Comparison of ENCODE assay signal across 37 cellular contexts in the genomic region with DNA sequence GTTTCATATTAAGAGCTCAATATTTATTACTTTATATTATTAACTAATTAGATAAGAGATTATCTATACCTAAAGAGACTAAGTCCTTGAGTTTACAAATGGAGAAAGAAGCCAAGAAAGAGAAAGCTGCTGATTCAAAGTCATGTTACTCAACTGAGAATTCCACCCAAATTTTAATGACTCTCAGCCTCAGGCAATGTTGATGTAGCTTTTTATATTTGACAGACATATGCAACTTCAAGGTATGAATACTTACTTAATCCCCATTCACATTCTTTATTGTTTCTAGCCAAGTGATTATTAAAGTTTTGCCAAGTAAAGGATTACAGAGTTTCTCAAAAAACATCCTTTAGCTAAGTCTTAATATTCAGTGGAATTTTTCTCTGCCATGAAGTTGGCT.
"Had no signal": no experiment of that assay in that cellular context is flagged by ENCODE, and none has a peak within 500 bp of the region (broad histone marks: within the 10 kb centered on the region; RNA-seq: fewer than 3 reads in every experiment).

No MANE protein-coding gene starts in this region.

- H3K36me3 Mint-ChIP-seq: activated CD4-positive, alpha-beta memory T cell treated with anti-CD3 and anti-CD28 coated beads for 36 hours; activated naive CD4-positive, alpha-beta T cell treated with anti-CD3 and anti-CD28 coated beads, Interleukin-2, amount 50 U/mL, for 72 hours; activated naive CD8-positive, alpha-beta T cell treated with anti-CD3 and anti-CD28 coated beads for 36 hours had no signal

- H3K4me1 Mint-ChIP-seq: activated B cell treated with CpG ODN at 0.5 μM for 24 hours; activated CD4-positive, alpha-beta T cell treated with anti-CD3 and anti-CD28 coated beads, Interleukin-2, amount 10 ng/mL, durations not matched to agents 24 days and 14 days; activated naive CD8-positive, alpha-beta T cell treated with anti-CD3 and anti-CD28 coated beads for 36 hours; activated T-helper 17 cell treated with anti-CD3 and anti-CD28 coated beads, Interleukin-2, amount 50 U/mL, for 72 hours; central memory CD8-positive, alpha-beta T cell had no signal

- H3K27me3 ChIP-seq: adrenal gland, body of pancreas, brain microvascular endothelial cell, cardiac muscle cell had no signal

- H3K4me3 Mint-ChIP-seq: activated B cell treated with CpG ODN at 0.5 μM for 24 hours; activated CD4-positive, alpha-beta memory T cell treated with anti-CD3 and anti-CD28 coated beads for 36 hours; activated CD4-positive, alpha-beta T cell treated with anti-CD3 and anti-CD28 coated beads, Interleukin-2, amount 10 ng/mL, durations not matched to agents 24 days and 14 days; activated CD8-positive, alpha-beta T cell treated with anti-CD3 and anti-CD28 coated beads for 36 hours; activated naive CD4-positive, alpha-beta T cell treated with anti-CD3 and anti-CD28 coated beads for 36 hours; activated naive CD8-positive, alpha-beta T cell treated with anti-CD3 and anti-CD28 coated beads for 36 hours; activated T-cell treated with anti-CD3 and anti-CD28 coated beads, Interleukin-2, amount 50 U/mL, for 4 hours; activated T-cell treated with anti-CD3 and anti-CD28 coated beads, Interleukin-2, amount 50 U/mL, for 72 hours; activated T-helper 1 cell treated with anti-CD3 and anti-CD28 coated beads, Interleukin-12 subunit alpha, Interleukin-12 subunit beta, Interleukin-2, Interleukin-4 antibody, amounts not matched to agents 30 ng/mL and 10 ng/mL and 1 ng/mL, durations not matched to agents 14 hours and 24 hours and 36 hours; activated T-helper 17 cell treated with anti-CD3 and anti-CD28 coated beads, Interleukin-2, amount 50 U/mL, for 72 hours; central memory CD8-positive, alpha-beta T cell; T-helper 1 cell treated with Interleukin-12 subunit alpha and Interleukin-12 subunit beta and Interleukin-4 antibody, amounts not matched to agents 30 μg/mL and 1 μg/mL, for 36 hours; T-helper 2 cell treated with Interferon-gamma antibody and Interleukin-4, amounts not matched to agents 5 μg/mL and 100 μg/mL, for 36 hours had no signal

- H3K9me3 Mint-ChIP-seq: activated CD4-positive, alpha-beta T cell treated with anti-CD3 and anti-CD28 coated beads, Interleukin-2, amount 10 ng/mL, durations not matched to agents 24 days and 14 days had no signal

- H3K9me3 ChIP-seq: adrenal gland, body of pancreas had no signal

- H3K27ac Mint-ChIP-seq: activated B cell treated with CpG ODN at 0.5 μM for 24 hours; activated CD4-positive, alpha-beta memory T cell treated with anti-CD3 and anti-CD28 coated beads for 36 hours; activated CD4-positive, alpha-beta T cell treated with anti-CD3 and anti-CD28 coated beads, Interleukin-2, amount 10 ng/mL, durations not matched to agents 24 days and 14 days; activated CD8-positive, alpha-beta T cell treated with anti-CD3 and anti-CD28 coated beads for 36 hours; activated naive CD4-positive, alpha-beta T cell treated with anti-CD3 and anti-CD28 coated beads for 36 hours; activated naive CD4-positive, alpha-beta T cell treated with anti-CD3 and anti-CD28 coated beads, Interleukin-2, amount 50 U/mL, for 72 hours; activated naive CD8-positive, alpha-beta T cell treated with anti-CD3 and anti-CD28 coated beads for 36 hours; activated T-cell treated with anti-CD3 and anti-CD28 coated beads, Interleukin-2, amount 50 U/mL, for 72 hours; activated T-helper 1 cell treated with anti-CD3 and anti-CD28 coated beads, Interleukin-12 subunit alpha, Interleukin-12 subunit beta, Interleukin-2, Interleukin-4 antibody, amounts not matched to agents 30 ng/mL and 10 ng/mL and 1 ng/mL, durations not matched to agents 14 hours and 24 hours and 36 hours; activated T-helper 17 cell treated with anti-CD3 and anti-CD28 coated beads, Interleukin-2, amount 50 U/mL, for 72 hours; T-helper 1 cell treated with Interleukin-12 subunit alpha and Interleukin-12 subunit beta and Interleukin-4 antibody, amounts not matched to agents 30 μg/mL and 1 μg/mL, for 36 hours; T-helper 2 cell treated with Interferon-gamma antibody and Interleukin-4, amounts not matched to agents 5 μg/mL and 100 μg/mL, for 36 hours had no signal

- H3K4me1 ChIP-seq: adrenal gland, body of pancreas had no signal

- DNase-seq: activated B cell treated with CpG ODN at 0.5 μM for 24 hours; activated CD4-positive, alpha-beta memory T cell treated with anti-CD3 and anti-CD28 coated beads for 36 hours; activated CD4-positive, alpha-beta T cell treated with anti-CD3 and anti-CD28 coated beads for 4 hours; activated CD4-positive, alpha-beta T cell treated with anti-CD3 and anti-CD28 coated beads, Interleukin-2, amount 10 ng/mL, durations not matched to agents 24 days and 14 days; activated CD4-positive, alpha-beta T cell treated with anti-CD3 and anti-CD28 coated beads, Interleukin-2, amount 50 U/mL, for 1 hour; activated CD4-positive, alpha-beta T cell treated with anti-CD3 and anti-CD28 coated beads, Interleukin-2, amount 50 U/mL, for 4 hours; activated CD4-positive, CD25-positive, alpha-beta regulatory T cell treated with anti-CD3 and anti-CD28 coated beads, Interleukin-2, amount 50 U/mL, for 72 hours; activated CD8-positive, alpha-beta memory T cell treated with anti-CD3 and anti-CD28 coated beads, Interleukin-2, amount 50 U/mL, for 4 hours; activated CD8-positive, alpha-beta T cell treated with anti-CD3 and anti-CD28 coated beads for 36 hours; activated effector memory CD4-positive, alpha-beta T cell treated with anti-CD3 and anti-CD28 coated beads, Interleukin-2, amount 50 U/mL, for 16 hours; activated gamma-delta T cell treated with Interleukin-2 at 50 U/mL for 16 hours; activated naive CD4-positive, alpha-beta T cell; activated naive CD4-positive, alpha-beta T cell treated with anti-CD3 and anti-CD28 coated beads for 36 hours; activated naive CD4-positive, alpha-beta T cell treated with anti-CD3 and anti-CD28 coated beads, Interleukin-2, amount 50 U/mL, for 16 hours; activated naive CD8-positive, alpha-beta T cell treated with anti-CD3 and anti-CD28 coated beads for 36 hours; activated T-cell treated with anti-CD3 and anti-CD28 coated beads for 4 hours; activated T-cell treated with anti-CD3 and anti-CD28 coated beads, Interleukin-2, amount 50 U/mL, for 1 hour; activated T-cell treated with anti-CD3 and anti-CD28 coated beads, Interleukin-2, amount 50 U/mL, for 4 hours; activated T-cell treated with anti-CD3 and anti-CD28 coated beads, Interleukin-2, amount 50 U/mL, for 72 hours; adrenal gland; amniotic stem cell; aorta; body of pancreas; brain microvascular endothelial cell; caudate nucleus; cerebellar nuclear complex; T-helper 1 cell; T-helper 2 cell; T-helper 9 cell had no signal

- H3K4me3 ChIP-seq: adrenal gland, body of pancreas, cardiac muscle cell had no signal

- H3K27me3 Mint-ChIP-seq: activated B cell treated with CpG ODN at 0.5 μM for 24 hours; activated CD4-positive, alpha-beta memory T cell treated with anti-CD3 and anti-CD28 coated beads for 36 hours; activated CD4-positive, alpha-beta T cell treated with anti-CD3 and anti-CD28 coated beads, Interleukin-2, amount 10 ng/mL, durations not matched to agents 24 days and 14 days; activated CD8-positive, alpha-beta T cell treated with anti-CD3 and anti-CD28 coated beads for 36 hours; activated naive CD8-positive, alpha-beta T cell treated with anti-CD3 and anti-CD28 coated beads for 36 hours; activated T-helper 17 cell treated with anti-CD3 and anti-CD28 coated beads, Interleukin-2, amount 50 U/mL, for 72 hours; central memory CD8-positive, alpha-beta T cell had no signal

- H3K36me3 ChIP-seq: adrenal gland, brain microvascular endothelial cell, cardiac muscle cell had no signal

- ATAC-seq: activated CD8-positive, alpha-beta T cell treated with anti-CD3 and anti-CD28 coated beads for 36 hours; activated naive CD4-positive, alpha-beta T cell treated with anti-CD3 and anti-CD28 coated beads, Interleukin-2, amount 50 U/mL, for 72 hours; activated T-cell treated with anti-CD3 and anti-CD28 coated beads, Interleukin-2, amount 50 U/mL, for 4 hours; activated T-cell treated with anti-CD3 and anti-CD28 coated beads, Interleukin-2, amount 50 U/mL, for 72 hours; activated T-helper 17 cell treated with anti-CD3 and anti-CD28 coated beads, Interleukin-2, amount 50 U/mL, for 72 hours; body of pancreas had no signal

- H3K27ac ChIP-seq: adrenal gland, body of pancreas, brain microvascular endothelial cell, cardiac muscle cell, VCaP had no signal
